In the genomic region with DNA sequence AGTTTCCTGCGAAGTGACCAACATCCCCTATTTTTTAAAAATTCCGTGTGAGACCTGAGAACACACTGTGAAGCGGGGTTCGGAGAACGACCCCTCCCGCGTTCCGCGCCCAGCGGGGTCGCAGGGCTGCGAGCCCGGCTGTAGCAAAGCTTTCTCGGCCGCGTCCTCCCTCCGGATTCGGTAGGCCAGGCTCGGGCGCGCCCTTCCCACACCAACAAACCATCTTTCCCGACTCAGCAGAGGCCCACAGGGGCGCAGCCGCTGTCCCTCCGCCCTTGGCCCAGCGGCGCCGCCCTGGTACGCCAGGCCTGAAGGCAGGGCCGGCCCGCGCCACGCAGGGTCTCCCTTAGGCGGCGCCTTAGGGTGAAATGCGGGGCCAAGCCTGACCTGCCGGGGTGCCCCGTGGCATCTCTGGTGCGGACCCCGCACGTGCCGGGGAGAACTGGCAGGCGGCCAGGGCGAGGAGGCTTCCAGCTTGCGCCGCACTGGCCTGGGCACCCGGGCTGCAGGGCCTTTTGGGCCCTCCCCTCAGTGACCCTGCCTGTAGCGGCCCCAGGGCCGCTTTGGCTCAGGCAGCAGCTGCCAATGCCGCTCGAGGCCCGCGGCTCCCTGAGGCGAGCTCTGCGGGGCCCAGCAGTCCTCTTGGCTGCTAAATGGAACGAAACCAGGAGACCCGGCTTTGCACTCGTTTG, we compare ENCODE assay signal across 10 cellular contexts. TPM values are rescaled to one million over a fixed set of nuclear protein-coding genes. Genes with fewer than 3 reads are reported as not detected.
DNase-seq lines count a peak whose midpoint lies in the region; ATAC-seq, FAIRE-seq and TF ChIP-seq lines count a peak whose summit lies in the region.
"Had no signal": no experiment of that assay in that cellular context is flagged by ENCODE, and none has a peak within 500 bp of the region (broad histone marks: within the 10 kb centered on the region; RNA-seq: fewer than 3 reads in every experiment).

No MANE protein-coding gene starts in this region.

- H3K27me3 Mint-ChIP-seq in Calu3 (ENCODE audit: unreplicated experiment), result no peaks in the 10 kb centered on the region

- H3K79me2 ChIP-seq in SK-N-SH (ENCODE audit: insufficient read depth), result no peaks in the 10 kb centered on the region

- WGBS in SK-N-SH (ENCODE audit: low lambda C conversion rate), result 33% methylated on average over 20 of the region's 58 CpGs
- 10 to 11% methylated on average over 45 to 58 of the region's 58 CpGs for WGBS in pancreas, 2 donors

- H3K27ac ChIP-seq in SK-N-SH (ENCODE audit: low read depth in 2 of 2, low read length in 1 of 2) (no peak overlapping the region), left ventricle myocardium inferior (replicated peaks) (no peak overlapping the region), pancreas (no peak overlapping the region)
- H3K27ac ChIP-seq: brain microvascular endothelial cell had no signal

- H3K9me3 Mint-ChIP-seq in Calu3 (ENCODE audit: low read depth, unreplicated experiment), result no peaks in the 10 kb centered on the region

- CTCF ChIA-PET in Calu3 (lab: Charles Lee) (no interaction called here), SK-N-SH (lab: Yijun Ruan, JAX) (interaction anchor here (0.7 to 2.9 kb wide), 6 partner anchors 8 to 601 kb away, joined by 3 to 7 read pairs (median 4); partner anchors contain the start of gene OTX1)

- H3K4me3 Mint-ChIP-seq in Calu3 (ENCODE audit: low read depth, unreplicated experiment), result peak overlapping the region; percentile 67

- no peak for TF ChIP-seq EP300 in SK-N-SH (IDR thresholded peaks at IDR 0.05; ENCODE audit: borderline replicate concordance in 1 of 2, low read depth in 1 of 2, low read length in 1 of 2)

- TF ChIP-seq CTCF in Calu3 (IDR thresholded peaks at IDR 0.05; ENCODE audit: unreplicated experiment), result no peak
- TF ChIP-seq CTCF in SK-N-SH (IDR thresholded peaks at IDR 0.05), result no peak
- TF ChIP-seq CTCF in left ventricle myocardium inferior (IDR thresholded peaks at IDR 0.05; ENCODE audit: borderline replicate concordance), result no peak
- no peak for TF ChIP-seq CTCF in pancreas (IDR thresholded peaks at IDR 0.05)

- intact Hi-C loops in Calu3 (cut with micrococcal nuclease; ENCODE audit: unreplicated experiment), result no loop called here
- intact Hi-C loops in left ventricle myocardium inferior (cut with micrococcal nuclease), result no loop called here
- intact Hi-C loops in pancreas (cut with DNase I), result no loop called here

- FAIRE-seq in pancreas (lab: Jason Lieb, UNC), result no peak

- no peak overlapping the region for H3K27ac Mint-ChIP-seq in Calu3 (ENCODE audit: unreplicated experiment)

- no peak overlapping the region; the same call in 1 of the 2 replicates for H2AFZ ChIP-seq in SK-N-SH (ENCODE audit: low read depth)

- no peaks in the 10 kb centered on the region for H3F3A ChIP-seq in SK-N-SH (replicated peaks; ENCODE audit: insufficient read depth)

- H3K4me1 Mint-ChIP-seq in Calu3 (ENCODE audit: low read depth, unreplicated experiment), result no peaks in the 10 kb centered on the region

- peaks cover 20% of the 10 kb centered on the region for H3K36me3 Mint-ChIP-seq in Calu3 (ENCODE audit: insufficient read depth, unreplicated experiment)

- peak overlapping the region in 1 of 2 experiments; percentile 14; a peak in 1 of 4 replicates for H3K4me3 ChIP-seq in SK-N-SH (ENCODE audit: low read depth in 2 of 2, low read length in 1 of 2)
- H3K4me3 ChIP-seq in left ventricle myocardium inferior, result peak overlapping the region; percentile 50
- H3K4me3 ChIP-seq in pancreas, result peak overlapping the region in 1 of 4 donors; percentile 33

- no peaks in the 10 kb centered on the region for H3K9me2 ChIP-seq in SK-N-SH

- H3K27me3 ChIP-seq in SK-N-SH (ENCODE audit: insufficient read depth) (peaks cover 46% of the 10 kb centered on the region), left ventricle myocardium inferior (ENCODE audit: low read depth) (peaks cover 100% of the 10 kb centered on the region), pancreas (peaks cover 22 to 69% (median 28%) of the 10 kb centered on the region in 4 donors)

- H3K9ac ChIP-seq in SK-N-SH, result no peak overlapping the region

- no peak for TF ChIP-seq RAD21 in SK-N-SH (IDR thresholded peaks at IDR 0.05; ENCODE audit: low read length)

- no peaks in the 10 kb centered on the region for H3K36me3 ChIP-seq in SK-N-SH (replicated peaks in 1 of 2; ENCODE audit: control insufficient read depth in 1 of 2, insufficient read depth in 2 of 2, low read length in 1 of 2)
- H3K36me3 ChIP-seq in left ventricle myocardium inferior, result no peaks in the 10 kb centered on the region
- H3K36me3 ChIP-seq in pancreas, result no peaks in the 10 kb centered on the region
- H3K36me3 ChIP-seq: brain microvascular endothelial cell had no signal

- peaks cover 0 to 22% of the 10 kb centered on the region in 2 experiments; a peak in 1 of 4 replicates for H3K4me1 ChIP-seq in SK-N-SH (ENCODE audit: control insufficient read depth in 1 of 2, insufficient read depth in 2 of 2, low read depth in 1 of 2, low read length in 1 of 2)
- H3K4me1 ChIP-seq in left ventricle myocardium inferior, result peaks cover 61% of the 10 kb centered on the region
- H3K4me1 ChIP-seq in pancreas, result peaks cover 0 to 20% (median 0%) of the 10 kb centered on the region in 3 donors

- DNase-seq in Calu3 (no peak), SK-N-SH (peak; percentile 68), left ventricle myocardium inferior (no peak), pancreas (peak in 5 of 6 donors; percentile 14 to 84 (median 45)), DMS153 treated with DMSO at 0.1 percent for 48 hours (lab: John Stamatoyannopoulos, UW; ENCODE audit: unreplicated experiment) (no peak)
- DNase-seq in stimulated activated CD4-positive, alpha-beta T cell treated with anti-CD3 and anti-CD28 coated beads, Interleukin-4, amount 100 ng/mL, for 1 hour, result no peak
- DNase-seq: brain microvascular endothelial cell, NCI-H1048 had no signal

- H3K9me3 ChIP-seq in SK-N-SH, result no peaks in the 10 kb centered on the region
- no peaks in the 10 kb centered on the region for H3K9me3 ChIP-seq in left ventricle myocardium inferior (replicated peaks)
- no peaks in the 10 kb centered on the region for H3K9me3 ChIP-seq in pancreas

- ATAC-seq in pancreas (peak in 3 of 4 donors; percentile 47 to 51 (median 48)), HG03025 (IDR thresholded peaks at IDR 0.05; ENCODE audit: low FRiP score, unreplicated experiment) (no peak), GM18873 (IDR thresholded peaks at IDR 0.05; ENCODE audit: low FRiP score, unreplicated experiment) (no peak)

- no peaks in the 10 kb centered on the region; the same call in 1 of the 2 replicates for H4K20me1 ChIP-seq in SK-N-SH (ENCODE audit: insufficient read depth)

- BruUV-seq in Calu3 (replicated peaks; lab: Mats Ljungman, UMichigan), result no TSS peak

- POLR2A ChIA-PET in SK-N-SH (lab: Yijun Ruan, JAX), result no interaction called here

- peak overlapping the region; percentile 45 for H3K4me2 ChIP-seq in SK-N-SH

TF ChIP-seq in SK-N-SH, 30 proteins besides CTCF, POLR2A, EP300 and RAD21:
- TF ChIP-seq SMC3 (IDR thresholded peaks at IDR 0.05; ENCODE audit: low read depth, low read length) (no peak), MEF2A (IDR thresholded peaks at IDR 0.05; ENCODE audit: borderline replicate concordance, low read depth) (no peak), FOXM1 (IDR thresholded peaks at IDR 0.05; ENCODE audit: low read depth) (no peak), RCOR1 (IDR thresholded peaks at IDR 0.05; ENCODE audit: low read length) (no peak), CHD2 (IDR thresholded peaks at IDR 0.05; ENCODE audit: low read length, partially characterized antibody) (no peak), ELF1 (IDR thresholded peaks at IDR 0.05) (no peak), POLR2AphosphoS5 (IDR thresholded peaks at IDR 0.05; ENCODE audit: low read depth, low read length) (no peak), EZH2phosphoT487 (IDR thresholded peaks at IDR 0.05; ENCODE audit: borderline replicate concordance, low read depth) (no peak; the same call in 1 of the 2 replicates), FOSL2 (IDR thresholded peaks at IDR 0.05; ENCODE audit: borderline replicate concordance, low read depth) (no peak), TAF1 (IDR thresholded peaks at IDR 0.05; ENCODE audit: borderline replicate concordance, low read depth, low read length) (no peak), YY1 (IDR thresholded peaks at IDR 0.05; ENCODE audit: low read depth) (no peak)
- TF ChIP-seq, protein P1, sequence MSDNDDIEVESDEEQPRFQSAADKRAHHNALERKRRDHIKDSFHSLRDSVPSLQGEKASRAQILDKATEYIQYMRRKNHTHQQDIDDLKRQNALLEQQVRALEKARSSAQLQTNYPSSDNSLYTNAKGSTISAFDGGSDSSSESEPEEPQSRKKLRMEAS (IDR thresholded peaks at IDR 0.05; ENCODE audit: low read depth), result no peak

RNA-seq across cellular contexts. Expression of gene OTX1, which starts 8.3 kb away (rescaled TPM):
- 7.1 and 8.3 TPM in 2 replicates for total RNA-seq in Calu3 (2022)
- polyA plus RNA-seq in SK-N-SH (2012; rRNA removed), result 0.15 and 0.20 TPM in 2 replicates
- polyA plus RNA-seq in SK-N-SH (2012; cell fraction: cytosol; rRNA removed), result 0.12 and 0.13 TPM in 2 replicates
- 0.86 and 0.95 TPM in 2 replicates for polyA plus RNA-seq in SK-N-SH (2012; cell fraction: nucleus; rRNA removed)
- total RNA-seq in left ventricle myocardium inferior, result not detected
- total RNA-seq in pancreas, result under 1 TPM; 0.16 to 0.90 (median 0.28) TPM
- polyA plus RNA-seq in pancreas, result under 1 TPM; 0.02 to 0.15 TPM

Comparison
In these comparisons a context has a peak if more than half of its experiments do, and no peak if none do; other contexts are left out.
1. DNase-seq: peak in SK-N-SH (single experiment) and pancreas (5 of 6); none in Calu3 (single experiment), left ventricle myocardium inferior (single experiment), DMS153 treated with DMSO at 0.1 percent for 48 hours (single experiment) and stimulated activated CD4-positive, alpha-beta T cell treated with anti-CD3 and anti-CD28 coated beads, Interleukin-4, amount 100 ng/mL, for 1 hour (single experiment).
2. ATAC-seq: peak in pancreas (3 of 4); none in HG03025 (single experiment) and GM18873 (single experiment).